Comparison of ENCODE assay signal across 1 cellular context in genomic region chr12:116582610-116583009, GRCh38.
TF ChIP-seq lines count a peak whose summit lies in the region.

No MANE protein-coding gene starts in this region.

TF ChIP-seq in K562, 482 proteins besides CTCF, POLR2A, EP300 and RAD21 (continued from another document):
- TF ChIP-seq CHD7 (IDR thresholded peaks at IDR 0.05; ENCODE audit: low read depth, low read length): no peak
- TF ChIP-seq ZNF583 (CRISPR knock-in tag; IDR thresholded peaks at IDR 0.05): no peak
- TF ChIP-seq HMBOX1 (IDR thresholded peaks at IDR 0.05): no peak
